In genomic region chr16:52546291-52546941, GRCh38 we compare ENCODE assay signal across 1 cellular context.
TF ChIP-seq lines count a peak whose summit lies in the region.

No MANE protein-coding gene starts in this region.

TF ChIP-seq in HepG2, 621 proteins besides CTCF, POLR2A, EP300 and RAD21 (continued from another document):
- peak; percentile 46; the same call in 1 of the 2 replicates for TF ChIP-seq ZBTB14 (CRISPR knock-in tag; IDR thresholded peaks at IDR 0.05)
- 0 out of 2 replicates have a peak, but pooled peaks have one; percentile 12 for TF ChIP-seq ZMYM4 (CRISPR knock-in tag; IDR thresholded peaks at IDR 0.05)
- TF ChIP-seq BORCS8-MEF2B (CRISPR knock-in tag; IDR thresholded peaks at IDR 0.05): no peak
- no peak for TF ChIP-seq ZFP90 (CRISPR knock-in tag; IDR thresholded peaks at IDR 0.05; ENCODE audit: borderline replicate concordance)
- no peak for TF ChIP-seq JUN (CRISPR knock-in tag; IDR thresholded peaks at IDR 0.05)
- no peak for TF ChIP-seq ZNF282 (IDR thresholded peaks at IDR 0.05; ENCODE audit: partially characterized antibody)
- TF ChIP-seq, protein P1, sequence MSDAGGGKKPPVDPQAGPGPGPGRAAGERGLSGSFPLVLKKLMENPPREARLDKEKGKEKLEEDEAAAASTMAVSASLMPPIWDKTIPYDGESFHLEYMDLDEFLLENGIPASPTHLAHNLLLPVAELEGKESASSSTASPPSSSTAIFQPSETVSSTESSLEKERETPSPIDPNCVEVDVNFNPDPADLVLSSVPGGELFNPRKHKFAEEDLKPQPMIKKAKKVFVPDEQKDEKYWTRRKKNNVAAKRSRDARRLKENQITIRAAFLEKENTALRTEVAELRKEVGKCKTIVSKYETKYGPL (CRISPR knock-in tag; IDR thresholded peaks at IDR 0.05): no peak
- TF ChIP-seq EEA1 (CRISPR knock-in tag; IDR thresholded peaks at IDR 0.05; ENCODE audit: borderline replicate concordance): no peak
- TF ChIP-seq ZNF446 (CRISPR knock-in tag; IDR thresholded peaks at IDR 0.05): peak; percentile 72
- no peak for TF ChIP-seq HNRNPLL (IDR thresholded peaks at IDR 0.05; ENCODE audit: low read depth, low read length, poor library complexity, severe bottlenecking)
- TF ChIP-seq SNRNP70 (IDR thresholded peaks at IDR 0.05; ENCODE audit: low read depth, low read length): no peak
- TF ChIP-seq ARNTL (CRISPR knock-in tag; IDR thresholded peaks at IDR 0.05): peak; percentile 20; the same call in 1 of the 2 replicates
- no peak for TF ChIP-seq ZNF713 (CRISPR knock-in tag; IDR thresholded peaks at IDR 0.05)
